8 cellular contexts compared by ENCODE assay signal in genomic region chr22:23281406-23282088, GRCh38.
DNase-seq lines count a peak whose midpoint lies in the region; ATAC-seq and TF ChIP-seq lines count a peak whose summit lies in the region.

No MANE protein-coding gene starts in this region.

- H3K4me3 ChIP-seq in ACC112 (ENCODE audit: low read depth, low read length) (no peak overlapping the region), liver (ENCODE audit: low read depth in 1 of 3, low read length in 3 of 3) (no peak overlapping the region)

- H3K27ac ChIP-seq in ACC112 (ENCODE audit: low read depth, low read length), result peak overlapping the region; percentile 55
- peak overlapping the region; percentile 74 for H3K27ac ChIP-seq in cingulate gyrus (ENCODE audit: low read depth, low read length)
- H3K27ac ChIP-seq in liver (ENCODE audit: low read depth in 1 of 2, low read length in 2 of 2), result peak overlapping the region in 1 of 2 donors; percentile 14

- no peaks in the 10 kb centered on the region for H3K9me3 ChIP-seq in liver (ENCODE audit: control insufficient read depth in 4 of 4, low read length in 3 of 4)

- no peaks in the 10 kb centered on the region for H3K27me3 ChIP-seq in ACC112 (ENCODE audit: insufficient read depth, low read length)
- no peaks in the 10 kb centered on the region for H3K27me3 ChIP-seq in liver (ENCODE audit: control insufficient read depth in 4 of 4, insufficient read depth in 4 of 4, low read length in 3 of 4)

- H3K36me3 ChIP-seq in ACC112 (ENCODE audit: insufficient read depth, low read length) (no peaks in the 10 kb centered on the region), liver (ENCODE audit: control insufficient read depth in 4 of 4, insufficient read depth in 3 of 4, low read depth in 1 of 4, low read length in 3 of 4) (peaks cover 0 to 22% (median 5%) of the 10 kb centered on the region in 4 donors)

- H3K4me1 ChIP-seq in ACC112 (ENCODE audit: control insufficient read depth, insufficient read depth, low read length, unreplicated experiment) (peaks cover 15% of the 10 kb centered on the region), liver (ENCODE audit: control insufficient read depth in 4 of 4, insufficient read depth in 4 of 4, low read length in 3 of 4) (peaks cover 0 to 10% (median 2%) of the 10 kb centered on the region in 4 donors)

- DNase-seq in NCI-H345 treated with DMSO at 0.1 percent for 48 hours (lab: John Stamatoyannopoulos, UW; ENCODE audit: unreplicated experiment), result peak; percentile 19
- peak; percentile 86 for DNase-seq in activated CD4-positive, alpha-beta T cell treated with anti-CD3 and anti-CD28 coated beads for 48 hours
- DNase-seq in stimulated activated CD4-positive, alpha-beta T cell treated with anti-CD3 and anti-CD28 coated beads, Interleukin-2, amount 100 ng/mL, for 48 hours, result peak; percentile 78 to 80

- H3K9ac ChIP-seq in liver (ENCODE audit: low read depth in 1 of 2, low read length in 2 of 2), result no peak overlapping the region

- ATAC-seq in GM19023 (IDR thresholded peaks at IDR 0.05; ENCODE audit: unreplicated experiment) (peak; percentile 56), HG02938 (IDR thresholded peaks at IDR 0.05; ENCODE audit: unreplicated experiment) (no peak)

- WGBS in liver, result 53% methylated on average over 21 of the region's 21 CpGs

- TF ChIP-seq CTCF in liver (IDR thresholded peaks at IDR 0.05; ENCODE audit: low read depth, low read length, missing input control), result peak; percentile 91

- TF ChIP-seq RAD21 in liver (IDR thresholded peaks at IDR 0.05), result peak; percentile 95 to 98

- H2AFZ ChIP-seq in ACC112 (ENCODE audit: low read length, unreplicated experiment), result no peak overlapping the region

- no peaks in the 10 kb centered on the region for H3K79me2 ChIP-seq in ACC112 (ENCODE audit: control insufficient read depth, insufficient read depth, low read length, unreplicated experiment)

TF ChIP-seq in liver, 16 proteins besides CTCF, POLR2A, EP300 and RAD21:
- TF ChIP-seq HNF4A (conservative IDR thresholded peaks at IDR 0.05), result no peak
- TF ChIP-seq RXRA (IDR thresholded peaks at IDR 0.05), result peak in 1 of 2 donors; percentile 17

Comparison
In these comparisons a context has a peak if more than half of its experiments do, and no peak if none do; other contexts are left out.
1. DNase-seq: peak in every context shown above with its lines; median percentile 86 in activated CD4-positive, alpha-beta T cell treated with anti-CD3 and anti-CD28 coated beads for 48 hours; 79 in stimulated activated CD4-positive, alpha-beta T cell treated with anti-CD3 and anti-CD28 coated beads, Interleukin-2, amount 100 ng/mL, for 48 hours; 19 in NCI-H345 treated with DMSO at 0.1 percent for 48 hours.